In the genomic region with DNA sequence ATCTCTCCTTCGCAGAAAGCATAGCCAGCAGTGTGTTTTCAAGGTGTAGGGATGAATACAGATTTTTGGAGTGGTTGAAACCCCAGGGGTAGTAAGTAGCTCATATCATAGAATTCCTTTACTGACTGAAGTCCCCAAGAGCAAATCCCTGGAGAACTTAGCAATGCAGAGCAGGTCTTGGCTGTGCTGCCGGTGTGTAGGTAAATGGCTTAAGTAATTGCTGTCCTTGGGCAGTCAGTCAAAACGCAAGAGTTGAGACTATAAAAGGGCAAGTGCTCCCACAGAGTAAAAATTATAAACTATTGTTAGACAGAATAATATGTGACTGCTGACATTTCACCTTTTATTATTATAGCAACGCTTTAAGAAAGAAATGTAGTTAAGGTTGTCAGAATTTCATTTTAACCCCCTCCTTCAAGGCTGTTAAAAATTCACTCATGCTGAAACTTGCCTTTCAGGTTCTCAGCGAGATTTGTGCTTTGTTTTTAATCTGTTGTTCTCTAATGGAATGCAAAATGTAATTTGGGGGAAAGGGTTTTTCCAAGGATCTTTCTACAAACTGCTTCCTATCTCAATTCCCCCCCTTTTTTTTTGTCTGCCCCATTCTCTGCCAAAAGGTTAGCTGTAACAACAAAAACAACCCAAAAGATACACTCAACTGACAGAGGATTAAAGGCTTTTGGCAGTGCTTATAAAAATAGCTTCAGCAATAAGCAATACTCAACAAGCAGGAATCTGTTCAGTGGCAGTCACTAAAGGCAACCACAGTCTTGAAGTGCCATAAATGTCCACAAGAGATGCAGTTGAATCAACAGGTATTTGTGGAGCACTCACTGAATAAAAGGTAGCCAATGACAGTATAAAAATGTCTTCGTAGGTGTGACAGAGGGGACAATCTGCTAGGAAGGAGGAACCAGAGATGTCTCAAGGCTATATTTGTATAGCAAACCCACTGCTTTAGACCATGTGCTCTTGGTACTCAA, we compare ENCODE assay signal across 13 cellular contexts.
A peak's percentile ranks its signal among the peaks of the same experiment; 100 is the strongest.
DNase-seq lines count a peak whose midpoint lies in the region; ATAC-seq and TF ChIP-seq lines count a peak whose summit lies in the region.
"Had no signal": no experiment of that assay in that cellular context is flagged by ENCODE, and none has a peak within 500 bp of the region (broad histone marks: within the 10 kb centered on the region; RNA-seq: fewer than 3 reads in every experiment).

No MANE protein-coding gene starts in this region.

- TF ChIP-seq CTCF in transverse colon (IDR thresholded peaks at IDR 0.05) (no peak), A673 (conservative IDR thresholded peaks at IDR 0.05; ENCODE audit: low read depth, low read length) (no peak)

- in situ Hi-C loops in transverse colon (cut with MboI; ENCODE audit: low pct_ligation_motif_present in 1 of 4, low pct_unique_long_range_greater_than_20kb in 1 of 4, low sequenced_read_pairs in 3 of 4) = no loop called here

- POLR2A ChIA-PET in A673 (lab: Charles Lee; ENCODE audit: low non-redundant PET) = no interaction called here

- H3K27me3 ChIP-seq in esophagus (ENCODE audit: control insufficient read depth in 1 of 2, insufficient read depth in 2 of 2, low read length in 2 of 2) = no peaks in the 10 kb centered on the region
- H3K27me3 ChIP-seq in muscle layer of colon (ENCODE audit: control insufficient read depth in 1 of 2, insufficient read depth in 2 of 2, low read length in 2 of 2) = no peaks in the 10 kb centered on the region
- H3K27me3 ChIP-seq in transverse colon = no peaks in the 10 kb centered on the region
- H3K27me3 ChIP-seq in A673 (replicated peaks; ENCODE audit: insufficient read depth, low read depth, low read length, poor library complexity) = no peaks in the 10 kb centered on the region
- H3K27me3 ChIP-seq: vagina had no signal

- H3K36me3 ChIP-seq in esophagus (ENCODE audit: control insufficient read depth in 2 of 2, insufficient read depth in 2 of 2, low read length in 1 of 2) = no peaks in the 10 kb centered on the region
- no peaks in the 10 kb centered on the region for H3K36me3 ChIP-seq in muscle layer of colon (ENCODE audit: insufficient read depth, low read length)
- no peaks in the 10 kb centered on the region for H3K36me3 ChIP-seq in transverse colon
- H3K36me3 ChIP-seq in A673 (ENCODE audit: insufficient read depth, low read length, poor library complexity, severe bottlenecking) = no peaks in the 10 kb centered on the region
- H3K36me3 ChIP-seq: vagina had no signal

- TF ChIP-seq EP300 in transverse colon (IDR thresholded peaks at IDR 0.05; ENCODE audit: low read depth) = no peak

- CTCF ChIA-PET in A673 (lab: Charles Lee) = no interaction called here

- TF ChIP-seq POLR2A in transverse colon (IDR thresholded peaks at IDR 0.05) = no peak

- peaks cover 0 to 2% of the 10 kb centered on the region in 2 donors for H3K4me1 ChIP-seq in esophagus (ENCODE audit: control insufficient read depth in 2 of 2, insufficient read depth in 2 of 2, low read length in 1 of 2)
- H3K4me1 ChIP-seq in muscle layer of colon (ENCODE audit: insufficient read depth, low read length) = peaks cover 62% of the 10 kb centered on the region
- H3K4me1 ChIP-seq in transverse colon = peaks cover 12 to 36% (median 23%) of the 10 kb centered on the region in 4 donors
- H3K4me1 ChIP-seq in A673 (ENCODE audit: insufficient read depth, low read length, poor library complexity, severe bottlenecking) = no peaks in the 10 kb centered on the region

- H3K9me3 ChIP-seq in esophagus (ENCODE audit: control insufficient read depth in 2 of 2, insufficient read depth in 1 of 2, low read depth in 1 of 2, low read length in 1 of 2) = no peaks in the 10 kb centered on the region
- no peaks in the 10 kb centered on the region for H3K9me3 ChIP-seq in muscle layer of colon (ENCODE audit: low read length)
- H3K9me3 ChIP-seq in transverse colon = no peaks in the 10 kb centered on the region
- H3K9me3 ChIP-seq in A673 (ENCODE audit: low read depth, low read length, poor library complexity, severe bottlenecking) = no peaks in the 10 kb centered on the region
- H3K9me3 ChIP-seq: vagina had no signal

- DNase-seq in NCI-H69 (lab: John Stamatoyannopoulos, UW) (peak; percentile 37), transverse colon (no peak), A673 (ENCODE audit: low spot score) (no peak), HPDE6-E6E7 (ENCODE audit: extremely low spot score) (no peak)
- DNase-seq: activated CD4-positive, alpha-beta T cell treated with anti-CD3 and anti-CD28 coated beads, Interleukin-2, amount 10 ng/mL, durations not matched to agents 24 days and 14 days; CD4-positive, alpha-beta memory T cell; NCI-H1105 treated with DMSO at 0.1 percent for 48 hours; posterior cingulate gyrus; T-helper 17 cell had no signal

- 40 to 46% methylated on average over 6 of the region's 6 CpGs for WGBS in esophagus, 2 donors
- 44 to 46% methylated on average over 6 of the region's 6 CpGs for WGBS in transverse colon (ENCODE audit: low coverage in 1 of 2), 2 donors

- intact Hi-C loops in transverse colon (cut with DNase I; ENCODE audit: low total_unique reads) (no loop called here), A673 (cut with micrococcal nuclease; ENCODE audit: unreplicated experiment) (no loop called here)

- H3K4me3 ChIP-seq in esophagus (ENCODE audit: low read depth in 1 of 2, low read length in 2 of 2) (peak overlapping the region in 1 of 2 donors; percentile 24), muscle layer of colon (ENCODE audit: low read depth in 1 of 2, low read length in 2 of 2) (peak overlapping the region in 1 of 2 donors; percentile 2), transverse colon (no peak overlapping the region), A673 (ENCODE audit: low read depth, low read length, poor library complexity, severe bottlenecking) (no peak overlapping the region)
- H3K4me3 ChIP-seq: vagina had no signal

- H3K9ac ChIP-seq in muscle layer of colon (ENCODE audit: low read length) = no peak overlapping the region

- BruUV-seq in A673 (replicated peaks; lab: Mats Ljungman, UMichigan) = no TSS peak

- H3K27ac ChIP-seq in esophagus (ENCODE audit: low read depth in 2 of 2, low read length in 1 of 2) = peak overlapping the region; percentile 8 to 15
- peak overlapping the region; percentile 68 for H3K27ac ChIP-seq in muscle layer of colon (ENCODE audit: low read depth, low read length)
- H3K27ac ChIP-seq in transverse colon = peak overlapping the region; percentile 33 to 59 (median 46)
- H3K27ac ChIP-seq in A673 (ENCODE audit: low read depth, low read length, poor library complexity, severe bottlenecking) = no peak overlapping the region
- H3K27ac ChIP-seq: vagina had no signal

- ATAC-seq in HG03442 (IDR thresholded peaks at IDR 0.05; ENCODE audit: unreplicated experiment) = no peak
- ATAC-seq: T-helper 17 cell had no signal
